Comparison of ENCODE assay signal across 2 cellular contexts in the genomic region with DNA sequence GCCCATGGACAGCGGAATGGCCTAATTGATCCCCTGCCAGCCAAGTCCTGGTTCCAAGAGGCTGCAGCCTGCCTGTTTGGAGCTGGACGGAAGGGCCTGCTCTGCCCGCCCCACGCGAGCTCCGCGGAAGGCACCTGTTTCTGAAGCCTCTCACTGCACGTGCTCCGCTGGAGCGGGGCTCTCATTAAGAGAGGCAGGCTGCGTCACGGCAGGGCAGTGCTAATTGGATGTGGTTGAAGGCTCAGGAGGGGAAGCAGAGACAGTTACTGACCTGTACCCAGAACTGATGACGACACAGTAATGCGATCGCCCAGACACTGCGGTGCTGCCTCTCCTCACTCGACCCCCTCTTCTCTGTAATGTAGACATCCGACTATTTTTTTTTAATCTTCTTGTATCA.
TF ChIP-seq lines count a peak whose summit lies in the region.

No MANE protein-coding gene starts in this region.

TF ChIP-seq in SK-N-SH, 30 proteins besides CTCF, POLR2A, EP300 and RAD21 (continued from another document):
- TF ChIP-seq, protein P1, sequence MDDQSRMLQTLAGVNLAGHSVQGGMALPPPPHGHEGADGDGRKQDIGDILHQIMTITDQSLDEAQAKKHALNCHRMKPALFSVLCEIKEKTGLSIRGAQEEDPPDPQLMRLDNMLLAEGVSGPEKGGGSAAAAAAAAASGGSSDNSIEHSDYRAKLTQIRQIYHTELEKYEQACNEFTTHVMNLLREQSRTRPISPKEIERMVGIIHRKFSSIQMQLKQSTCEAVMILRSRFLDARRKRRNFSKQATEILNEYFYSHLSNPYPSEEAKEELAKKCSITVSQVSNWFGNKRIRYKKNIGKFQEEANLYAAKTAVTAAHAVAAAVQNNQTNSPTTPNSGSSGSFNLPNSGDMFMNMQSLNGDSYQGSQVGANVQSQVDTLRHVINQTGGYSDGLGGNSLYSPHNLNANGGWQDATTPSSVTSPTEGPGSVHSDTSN (IDR thresholded peaks at IDR 0.05): no peak

TF ChIP-seq in SK-N-SH treated with all-trans-retinoic acid at 6 μM for 48 hours, 23 proteins besides CTCF, POLR2A, EP300 and RAD21 (continued from another document):
- TF ChIP-seq, protein P2, sequence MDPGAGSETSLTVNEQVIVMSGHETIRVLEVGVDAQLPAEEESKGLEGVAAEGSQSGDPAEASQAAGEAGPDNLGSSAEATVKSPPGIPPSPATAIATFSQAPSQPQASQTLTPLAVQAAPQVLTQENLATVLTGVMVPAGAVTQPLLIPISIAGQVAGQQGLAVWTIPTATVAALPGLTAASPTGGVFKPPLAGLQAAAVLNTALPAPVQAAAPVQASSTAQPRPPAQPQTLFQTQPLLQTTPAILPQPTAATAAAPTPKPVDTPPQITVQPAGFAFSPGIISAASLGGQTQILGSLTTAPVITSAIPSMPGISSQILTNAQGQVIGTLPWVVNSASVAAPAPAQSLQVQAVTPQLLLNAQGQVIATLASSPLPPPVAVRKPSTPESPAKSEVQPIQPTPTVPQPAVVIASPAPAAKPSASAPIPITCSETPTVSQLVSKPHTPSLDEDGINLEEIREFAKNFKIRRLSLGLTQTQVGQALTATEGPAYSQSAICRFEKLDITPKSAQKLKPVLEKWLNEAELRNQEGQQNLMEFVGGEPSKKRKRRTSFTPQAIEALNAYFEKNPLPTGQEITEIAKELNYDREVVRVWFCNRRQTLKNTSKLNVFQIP (CRISPR knock-in tag; IDR thresholded peaks at IDR 0.05; ENCODE audit: borderline replicate concordance, low read depth): no peak
- TF ChIP-seq ZNF70 (CRISPR knock-in tag; IDR thresholded peaks at IDR 0.05) (no peak), SNAI2 (CRISPR knock-in tag; IDR thresholded peaks at IDR 0.05) (no peak), CSDC2 (CRISPR knock-in tag; IDR thresholded peaks at IDR 0.05) (no peak), ZNF565 (CRISPR knock-in tag; conservative IDR thresholded peaks at IDR 0.05; ENCODE audit: low read depth) (no peak), BACH2 (CRISPR knock-in tag; IDR thresholded peaks at IDR 0.05; ENCODE audit: borderline replicate concordance) (no peak), ISL1 (CRISPR knock-in tag; IDR thresholded peaks at IDR 0.05) (no peak), PPARA (CRISPR knock-in tag; IDR thresholded peaks at IDR 0.05; ENCODE audit: borderline replicate concordance) (no peak), OSR1 (CRISPR knock-in tag; IDR thresholded peaks at IDR 0.05) (no peak), RARB (CRISPR knock-in tag; IDR thresholded peaks at IDR 0.05) (no peak), ZFP3 (CRISPR knock-in tag; IDR thresholded peaks at IDR 0.05) (no peak), ESRRG (CRISPR knock-in tag; IDR thresholded peaks at IDR 0.05) (no peak)
- TF ChIP-seq, protein P3, sequence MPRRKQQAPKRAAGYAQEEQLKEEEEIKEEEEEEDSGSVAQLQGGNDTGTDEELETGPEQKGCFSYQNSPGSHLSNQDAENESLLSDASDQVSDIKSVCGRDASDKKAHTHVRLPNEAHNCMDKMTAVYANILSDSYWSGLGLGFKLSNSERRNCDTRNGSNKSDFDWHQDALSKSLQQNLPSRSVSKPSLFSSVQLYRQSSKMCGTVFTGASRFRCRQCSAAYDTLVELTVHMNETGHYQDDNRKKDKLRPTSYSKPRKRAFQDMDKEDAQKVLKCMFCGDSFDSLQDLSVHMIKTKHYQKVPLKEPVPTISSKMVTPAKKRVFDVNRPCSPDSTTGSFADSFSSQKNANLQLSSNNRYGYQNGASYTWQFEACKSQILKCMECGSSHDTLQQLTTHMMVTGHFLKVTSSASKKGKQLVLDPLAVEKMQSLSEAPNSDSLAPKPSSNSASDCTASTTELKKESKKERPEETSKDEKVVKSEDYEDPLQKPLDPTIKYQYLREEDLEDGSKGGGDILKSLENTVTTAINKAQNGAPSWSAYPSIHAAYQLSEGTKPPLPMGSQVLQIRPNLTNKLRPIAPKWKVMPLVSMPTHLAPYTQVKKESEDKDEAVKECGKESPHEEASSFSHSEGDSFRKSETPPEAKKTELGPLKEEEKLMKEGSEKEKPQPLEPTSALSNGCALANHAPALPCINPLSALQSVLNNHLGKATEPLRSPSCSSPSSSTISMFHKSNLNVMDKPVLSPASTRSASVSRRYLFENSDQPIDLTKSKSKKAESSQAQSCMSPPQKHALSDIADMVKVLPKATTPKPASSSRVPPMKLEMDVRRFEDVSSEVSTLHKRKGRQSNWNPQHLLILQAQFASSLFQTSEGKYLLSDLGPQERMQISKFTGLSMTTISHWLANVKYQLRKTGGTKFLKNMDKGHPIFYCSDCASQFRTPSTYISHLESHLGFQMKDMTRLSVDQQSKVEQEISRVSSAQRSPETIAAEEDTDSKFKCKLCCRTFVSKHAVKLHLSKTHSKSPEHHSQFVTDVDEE (CRISPR knock-in tag; IDR thresholded peaks at IDR 0.05): no peak
- TF ChIP-seq, protein P4, sequence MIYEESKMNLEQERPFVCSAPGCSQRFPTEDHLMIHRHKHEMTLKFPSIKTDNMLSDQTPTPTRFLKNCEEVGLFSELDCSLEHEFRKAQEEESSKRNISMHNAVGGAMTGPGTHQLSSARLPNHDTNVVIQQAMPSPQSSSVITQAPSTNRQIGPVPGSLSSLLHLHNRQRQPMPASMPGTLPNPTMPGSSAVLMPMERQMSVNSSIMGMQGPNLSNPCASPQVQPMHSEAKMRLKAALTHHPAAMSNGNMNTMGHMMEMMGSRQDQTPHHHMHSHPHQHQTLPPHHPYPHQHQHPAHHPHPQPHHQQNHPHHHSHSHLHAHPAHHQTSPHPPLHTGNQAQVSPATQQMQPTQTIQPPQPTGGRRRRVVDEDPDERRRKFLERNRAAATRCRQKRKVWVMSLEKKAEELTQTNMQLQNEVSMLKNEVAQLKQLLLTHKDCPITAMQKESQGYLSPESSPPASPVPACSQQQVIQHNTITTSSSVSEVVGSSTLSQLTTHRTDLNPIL (CRISPR knock-in tag; IDR thresholded peaks at IDR 0.05; ENCODE audit: low read depth): no peak
- TF ChIP-seq, protein P5, sequence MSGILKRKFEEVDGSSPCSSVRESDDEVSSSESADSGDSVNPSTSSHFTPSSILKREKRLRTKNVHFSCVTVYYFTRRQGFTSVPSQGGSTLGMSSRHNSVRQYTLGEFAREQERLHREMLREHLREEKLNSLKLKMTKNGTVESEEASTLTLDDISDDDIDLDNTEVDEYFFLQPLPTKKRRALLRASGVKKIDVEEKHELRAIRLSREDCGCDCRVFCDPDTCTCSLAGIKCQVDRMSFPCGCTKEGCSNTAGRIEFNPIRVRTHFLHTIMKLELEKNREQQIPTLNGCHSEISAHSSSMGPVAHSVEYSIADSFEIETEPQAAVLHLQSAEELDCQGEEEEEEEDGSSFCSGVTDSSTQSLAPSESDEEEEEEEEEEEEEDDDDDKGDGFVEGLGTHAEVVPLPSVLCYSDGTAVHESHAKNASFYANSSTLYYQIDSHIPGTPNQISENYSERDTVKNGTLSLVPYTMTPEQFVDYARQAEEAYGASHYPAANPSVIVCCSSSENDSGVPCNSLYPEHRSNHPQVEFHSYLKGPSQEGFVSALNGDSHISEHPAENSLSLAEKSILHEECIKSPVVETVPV (CRISPR knock-in tag; IDR thresholded peaks at IDR 0.05): no peak
TF ChIP-seq in SK-N-SH treated with all-trans-retinoic acid at 6 μM for 48 hours: peak in this region for 0.
